Comparison of ENCODE assay signal across 14 cellular contexts in the genomic region with DNA sequence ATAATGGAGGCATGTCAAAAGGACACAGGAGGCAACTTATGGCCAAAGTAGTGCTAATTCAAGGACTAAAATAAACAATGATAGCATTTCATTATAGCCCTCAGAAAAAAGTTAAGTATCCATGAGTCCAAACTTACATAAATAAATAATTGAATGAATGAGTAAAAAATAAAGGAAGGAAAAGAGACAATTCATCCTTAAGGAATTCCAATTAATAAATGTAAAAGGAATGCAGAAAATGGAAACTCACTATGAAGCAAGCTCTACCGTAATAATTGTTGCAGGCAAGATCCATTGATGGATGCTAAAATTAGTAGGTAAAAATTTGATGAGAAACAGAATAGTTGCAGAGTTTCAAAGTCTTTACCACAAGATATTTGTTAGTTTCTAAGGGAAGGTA.
DNase-seq lines count a peak whose midpoint lies in the region; ATAC-seq and TF ChIP-seq lines count a peak whose summit lies in the region.
"Had no signal": no experiment of that assay in that cellular context is flagged by ENCODE, and none has a peak within 500 bp of the region (broad histone marks: within the 10 kb centered on the region; RNA-seq: fewer than 3 reads in every experiment).

No MANE protein-coding gene starts in this region.

- no peaks in the 10 kb centered on the region for H3K36me3 ChIP-seq in BJ (ENCODE audit: control insufficient read depth, insufficient read depth, low read length)
- no peaks in the 10 kb centered on the region for H3K36me3 ChIP-seq in skeletal muscle satellite cell (ENCODE audit: insufficient read depth, low read length)
- H3K36me3 ChIP-seq: MG63 had no signal

- no peak overlapping the region for H3K9ac ChIP-seq in skeletal muscle satellite cell (ENCODE audit: low read depth, low read length)
- H3K9ac ChIP-seq: KMS-11 had no signal

- no peak for ATAC-seq in GM21526 (IDR thresholded peaks at IDR 0.05; ENCODE audit: low FRiP score, unreplicated experiment)
- no peak for ATAC-seq in GM19452 (IDR thresholded peaks at IDR 0.05; ENCODE audit: unreplicated experiment)

- H3K27me3 ChIP-seq in BJ (ENCODE audit: control insufficient read depth, insufficient read depth, low read length), result no peaks in the 10 kb centered on the region
- H3K27me3 ChIP-seq in skeletal muscle satellite cell (ENCODE audit: control insufficient read depth, insufficient read depth, low read length), result no peaks in the 10 kb centered on the region
- H3K27me3 ChIP-seq: MG63 had no signal

- peaks cover 18% of the 10 kb centered on the region for H3K4me1 ChIP-seq in skeletal muscle satellite cell (ENCODE audit: control insufficient read depth, insufficient read depth, low read length)

- H3K4me3 ChIP-seq in BJ (ENCODE audit: low read depth, low read length) (no peak overlapping the region), epithelial cell of esophagus (ENCODE audit: low read length) (no peak overlapping the region), skeletal muscle satellite cell (ENCODE audit: low read length) (no peak overlapping the region)
- H3K4me3 ChIP-seq: MG63, SK-N-MC had no signal

- H3K4me2 ChIP-seq in skeletal muscle satellite cell (ENCODE audit: low read length), result peak overlapping the region; percentile 18
- H3K4me2 ChIP-seq: KMS-11 had no signal

- TF ChIP-seq CTCF in BJ (IDR thresholded peaks at IDR 0.05; ENCODE audit: insufficient read depth, low read depth, low read length) (no peak), epithelial cell of esophagus (IDR thresholded peaks at IDR 0.05; ENCODE audit: insufficient read depth, low read depth, low read length, missing control alignments) (no peak)

- CTCF ChIA-PET in BJ (lab: Yijun Ruan, JAX), result interaction anchor here (1.1 kb wide), 1 partner anchor 9 kb away, joined by 3 read pairs; no protein-coding TSS in a partner anchor

- DNase-seq in BJ (ENCODE audit: low read depth) (peak; percentile 77), M059J (ENCODE audit: low read depth) (peak; percentile 61), epithelial cell of esophagus (ENCODE audit: low read depth) (peak; percentile 18)
- no peak for DNase-seq in stimulated activated CD4-positive, alpha-beta T cell treated with anti-CD3 and anti-CD28 coated beads, Interleukin-12 subunit alpha, Interleukin-12 subunit beta, amount 100 ng/mL, for 4 hours
- DNase-seq: C1 segment of cervical spinal cord, DMS53, MG63, NCI-H187 treated with DMSO at 0.1 percent for 48 hours, NCI-H446 had no signal

- H3K9me3 ChIP-seq in skeletal muscle satellite cell (replicated peaks; ENCODE audit: low read length), result no peaks in the 10 kb centered on the region
- H3K9me3 ChIP-seq: MG63 had no signal

- POLR2A ChIA-PET in BJ (lab: Charles Lee), result no interaction called here
